Comparison of ENCODE assay signal across 1 cellular context in genomic region chr11:123103326-123103980, GRCh38.
TF ChIP-seq lines count a peak whose summit lies in the region.

No MANE protein-coding gene starts in this region.

TF ChIP-seq in GM23338, 12 proteins besides CTCF, POLR2A, EP300 and RAD21 (continued from another document):
- TF ChIP-seq ZNF462 (CRISPR knock-in tag; IDR thresholded peaks at IDR 0.05) (no peak), POLR2AphosphoS5 (IDR thresholded peaks at IDR 0.05; ENCODE audit: low read depth) (no peak), EZH2 (IDR thresholded peaks at IDR 0.05; ENCODE audit: low read depth, unreplicated experiment) (no peak), ETS1 (IDR thresholded peaks at IDR 0.05) (no peak), ZNF331 (CRISPR knock-in tag; IDR thresholded peaks at IDR 0.05; ENCODE audit: low read depth) (no peak)
